Comparison of ENCODE assay signal across 23 cellular contexts in genomic region chr2:47295981-47296350, GRCh38.
DNase-seq lines count a peak whose midpoint lies in the region; ATAC-seq, FAIRE-seq and TF ChIP-seq lines count a peak whose summit lies in the region.
"Had no signal": no experiment of that assay in that cellular context is flagged by ENCODE, and none has a peak within 500 bp of the region (broad histone marks: within the 10 kb centered on the region; RNA-seq: fewer than 3 reads in every experiment).

No MANE protein-coding gene starts in this region.

- no peak overlapping the region for H2BK12ac ChIP-seq in H1 (ENCODE audit: low read depth, low read length)

- H3K4ac ChIP-seq in H1 (replicated peaks; ENCODE audit: insufficient read length, low read depth, low read length), result no peak overlapping the region

- no peak overlapping the region for H3K56ac ChIP-seq in H1 (replicated peaks; ENCODE audit: insufficient read length, low read depth, low read length)

- no peaks in the 10 kb centered on the region for H3K23me2 ChIP-seq in H1 (ENCODE audit: low read depth, low read length)

- H3K27ac ChIP-seq in SU-DHL-6 (ENCODE audit: low read depth, low read length) (no peak overlapping the region), H1 (ENCODE audit: low read depth, low read length) (no peak overlapping the region), neutrophil (peak overlapping the region; percentile 81), upper lobe of left lung (peak overlapping the region in 3 of 4 donors; percentile 8 to 70 (median 37))
- H3K27ac ChIP-seq: C4-2B, SK-N-MC, stomach had no signal

- H3K4me3 ChIP-seq in SU-DHL-6 (ENCODE audit: insufficient read depth, low read length, poor library complexity, severe bottlenecking) (no peak overlapping the region), H1 (ENCODE audit: extremely low read depth in 1 of 4, insufficient read depth in 2 of 4, low read depth in 3 of 4, low read length in 4 of 4) (no peak overlapping the region), neutrophil (ENCODE audit: low read depth in 1 of 2, low read length in 1 of 2) (no peak overlapping the region), upper lobe of left lung (no peak overlapping the region)
- H3K4me3 ChIP-seq: SK-N-MC, stomach had no signal

- ATAC-seq in upper lobe of left lung (ENCODE audit: low FRiP score in 2 of 2) (no peak), Right ventricle myocardium inferior (no peak), HG02840 (IDR thresholded peaks at IDR 0.05; ENCODE audit: low FRiP score, unreplicated experiment) (no peak), HG02852 (IDR thresholded peaks at IDR 0.05; ENCODE audit: unreplicated experiment) (no peak)
- ATAC-seq: activated CD4-positive, alpha-beta T cell treated with anti-CD3 and anti-CD28 coated beads for 36 hours; HepG2; left colon had no signal

- no peaks in the 10 kb centered on the region for H3K36me3 ChIP-seq in SU-DHL-6 (ENCODE audit: low read length)
- no peaks in the 10 kb centered on the region for H3K36me3 ChIP-seq in H1 (ENCODE audit: control insufficient read depth in 2 of 4, insufficient read depth in 4 of 4, low read length in 3 of 4)
- H3K36me3 ChIP-seq in neutrophil, result no peaks in the 10 kb centered on the region
- no peaks in the 10 kb centered on the region for H3K36me3 ChIP-seq in upper lobe of left lung
- H3K36me3 ChIP-seq: stomach had no signal

- TF ChIP-seq EP300 in H1 (IDR thresholded peaks at IDR 0.05; ENCODE audit: borderline replicate concordance in 1 of 2, low read depth in 2 of 2, low read length in 2 of 2), result no peak
- no peak for TF ChIP-seq EP300 in upper lobe of left lung (IDR thresholded peaks at IDR 0.05)

- no peak overlapping the region for H3K4me2 ChIP-seq in SU-DHL-6 (ENCODE audit: low read depth, low read length, poor library complexity, severe bottlenecking)
- H3K4me2 ChIP-seq in H1 (ENCODE audit: insufficient read depth in 1 of 2, low read depth in 2 of 2, low read length in 2 of 2), result no peak overlapping the region

- H3K4me1 ChIP-seq in H1 (replicated peaks in 1 of 4; ENCODE audit: control insufficient read depth in 3 of 4, insufficient read depth in 4 of 4, low read length in 3 of 4) (peaks cover 0 to 2% (median 0%) of the 10 kb centered on the region in 4 experiments; a peak in 3 of 7 replicates), neutrophil (ENCODE audit: control insufficient read depth in 1 of 2, insufficient read depth in 1 of 2, low read depth in 1 of 2, low read length in 1 of 2) (peaks cover 57 to 59% of the 10 kb centered on the region in 2 experiments), upper lobe of left lung (peaks cover 0 to 7% (median 1%) of the 10 kb centered on the region in 4 donors)

- H2AFZ ChIP-seq in SU-DHL-6 (ENCODE audit: low read depth, low read length, severe bottlenecking) (peak overlapping the region; percentile 45), H1 (ENCODE audit: low read length) (no peak overlapping the region)

- H2BK20ac ChIP-seq in H1 (ENCODE audit: low read length), result no peak overlapping the region

- no peak overlapping the region for H2BK5ac ChIP-seq in H1 (ENCODE audit: low read depth, low read length)

- H3K9me3 ChIP-seq in SU-DHL-6 (ENCODE audit: insufficient read depth, low read length) (no peaks in the 10 kb centered on the region), H1 (ENCODE audit: insufficient read depth in 2 of 2, low read depth in 1 of 2, low read length in 1 of 2) (no peaks in the 10 kb centered on the region), neutrophil (no peaks in the 10 kb centered on the region), upper lobe of left lung (no peaks in the 10 kb centered on the region)
- H3K9me3 ChIP-seq: stomach had no signal

- H4K5ac ChIP-seq in H1 (ENCODE audit: insufficient read length, low read depth, low read length), result no peak overlapping the region

- no peak overlapping the region for H3K14ac ChIP-seq in H1 (ENCODE audit: insufficient read length)

- no peaks in the 10 kb centered on the region for H3K27me3 ChIP-seq in SU-DHL-6 (ENCODE audit: low read length)
- H3K27me3 ChIP-seq in H1 (replicated peaks in 1 of 4; ENCODE audit: control insufficient read depth in 3 of 4, extremely low read depth in 1 of 4, insufficient read depth in 3 of 4, low read length in 3 of 4), result no peaks in the 10 kb centered on the region
- H3K27me3 ChIP-seq in neutrophil, result no peaks in the 10 kb centered on the region
- H3K27me3 ChIP-seq in upper lobe of left lung, result no peaks in the 10 kb centered on the region
- H3K27me3 ChIP-seq: stomach had no signal

- H3K9me2 ChIP-seq in SU-DHL-6 (replicated peaks; ENCODE audit: insufficient read depth, low read length), result no peaks in the 10 kb centered on the region

- intact Hi-C loops in Right ventricle myocardium inferior (cut with DNase I), result no loop called here

- POLR2A ChIA-PET in H1 (lab: Charles Lee; ENCODE audit: partially characterized antibody), result no interaction called here

- H3K9ac ChIP-seq in SU-DHL-6 (ENCODE audit: low read length) (no peak overlapping the region), H1 (replicated peaks in 1 of 4; ENCODE audit: extremely low read depth in 1 of 4, low read depth in 3 of 4, low read length in 3 of 4) (no peak overlapping the region)

- TF ChIP-seq CTCF in SU-DHL-6 (IDR thresholded peaks at IDR 0.05; ENCODE audit: insufficient read depth, low read length, poor library complexity, severe bottlenecking) (no peak), H1 (IDR thresholded peaks at IDR 0.05; ENCODE audit: control extremely low read depth in 1 of 3, insufficient read depth in 1 of 3, low read depth in 1 of 3, low read length in 3 of 3) (no peak), neutrophil (IDR thresholded peaks at IDR 0.05) (no peak), upper lobe of left lung (IDR thresholded peaks at IDR 0.05) (no peak)

- H3F3A ChIP-seq in SU-DHL-6 (ENCODE audit: insufficient read depth), result peaks cover 11% of the 10 kb centered on the region

- no peak overlapping the region for H4K8ac ChIP-seq in H1 (ENCODE audit: extremely low read depth, insufficient read depth, low read length)

- H3K23ac ChIP-seq in H1 (ENCODE audit: insufficient read length), result no peak overlapping the region

- no peak for DNase-seq in H1 (ENCODE audit: low read depth in 1 of 2, low spot score in 2 of 2)
- DNase-seq in upper lobe of left lung, result no peak
- DNase-seq in Right ventricle myocardium inferior (ENCODE audit: missing footprints), result no peak
- DNase-seq: activated CD4-positive, alpha-beta T cell treated with anti-CD3 and anti-CD28 coated beads for 36 hours; activated effector memory CD4-positive, alpha-beta T cell treated with Interleukin-2 at 50 U/mL for 16 hours; activated naive CD8-positive, alpha-beta T cell treated with anti-CD3 and anti-CD28 coated beads, Interleukin-2, amount 10 ng/mL, durations not matched to agents 7 days and 5 days; DND-41; effector CD8-positive, alpha-beta T cell; left colon; NCI-H1048; NCI-H187; NCI-H2171; NCI-H510A; stimulated activated CD8-positive, alpha-beta memory T cell treated with anti-CD3 and anti-CD28 coated beads, Interleukin-4, amount 100 ng/mL, for 48 hours; stomach had no signal

- no peak for TF ChIP-seq RAD21 in H1 (IDR thresholded peaks at IDR 0.05 in 1 of 2, conservative IDR thresholded peaks at IDR 0.05 in 1 of 2; ENCODE audit: low read depth in 2 of 2, low read length in 2 of 2)

- H3K18ac ChIP-seq in H1 (ENCODE audit: extremely low read depth, low read length), result no peak overlapping the region

- 88% methylated on average over 2 of the region's 2 CpGs; no CpG with 5 or more reads in 1 of the 2 experiments for WGBS in H1 (ENCODE audit: extremely low coverage in 1 of 2, insufficient coverage in 1 of 2, insufficient read length in 1 of 2, insufficient replicate concordance in 2 of 2, low coverage in 1 of 2, low lambda C conversion rate in 2 of 2, missing lambda C conversion rate in 1 of 2), 2 experiments
- 78 to 90% methylated on average over 2 of the region's 2 CpGs for WGBS in upper lobe of left lung, 2 donors

- H2AK5ac ChIP-seq in H1 (ENCODE audit: low read depth, low read length), result no peak overlapping the region

- H3K79me2 ChIP-seq in SU-DHL-6 (ENCODE audit: insufficient read depth, low read length) (no peaks in the 10 kb centered on the region), H1 (ENCODE audit: control insufficient read depth in 1 of 2, insufficient read depth in 2 of 2, low read length in 2 of 2) (no peaks in the 10 kb centered on the region)

- TF ChIP-seq POLR2A in H1 (IDR thresholded peaks at IDR 0.05; ENCODE audit: control extremely low read depth in 1 of 2, low read depth in 2 of 2, low read length in 2 of 2) (no peak), upper lobe of left lung (IDR thresholded peaks at IDR 0.05) (no peak)

- H2BK120ac ChIP-seq in H1 (replicated peaks; ENCODE audit: low read depth, low read length), result no peak overlapping the region

- H4K20me1 ChIP-seq in SU-DHL-6 (ENCODE audit: low read depth, low read length) (no peaks in the 10 kb centered on the region), H1 (replicated peaks in 1 of 2; ENCODE audit: control insufficient read depth in 1 of 2, insufficient read depth in 2 of 2, low read length in 2 of 2) (no peaks in the 10 kb centered on the region)

- no peak overlapping the region for H4K91ac ChIP-seq in H1 (replicated peaks; ENCODE audit: insufficient read length, low read length)

- H2BK15ac ChIP-seq in H1 (ENCODE audit: low read length), result 0 out of 2 replicates have a peak overlapping the region, but pooled peaks have one; percentile 29

- CTCF ChIA-PET in H1 (lab: Charles Lee; ENCODE audit: partially characterized antibody), result interaction anchor here (0.7 to 1.7 kb wide), 3 partner anchors 14 to 336 kb away, joined by 3 to 5 read pairs (median 4); no protein-coding TSS in a partner anchor

- H3K79me1 ChIP-seq in H1 (ENCODE audit: low read depth, low read length), result no peaks in the 10 kb centered on the region

- no peak for FAIRE-seq in H1 (lab: Jason Lieb, UNC)
- FAIRE-seq: GM18507, HepG2 had no signal

TF ChIP-seq in H1, 55 proteins besides CTCF, POLR2A, EP300 and RAD21 (continues in another document):
- no peak for TF ChIP-seq HDAC6 (IDR thresholded peaks at IDR 0.05; ENCODE audit: low read depth, low read length)
- no peak for TF ChIP-seq GABPA (IDR thresholded peaks at IDR 0.05; ENCODE audit: borderline replicate concordance, insufficient read depth, low read length)
- TF ChIP-seq TBP (IDR thresholded peaks at IDR 0.05; ENCODE audit: low read depth, low read length), result no peak
- TF ChIP-seq POLR2AphosphoS5 (IDR thresholded peaks at IDR 0.05; ENCODE audit: low read depth, low read length), result no peak
- TF ChIP-seq ASH2L (IDR thresholded peaks at IDR 0.05; ENCODE audit: low read length), result no peak
- TF ChIP-seq HDAC2 (IDR thresholded peaks at IDR 0.05; ENCODE audit: borderline replicate concordance in 1 of 2, low read depth in 2 of 2, low read length in 2 of 2), result no peak
- TF ChIP-seq SRF (IDR thresholded peaks at IDR 0.05; ENCODE audit: low read depth, low read length), result no peak
- no peak for TF ChIP-seq ATF3 (IDR thresholded peaks at IDR 0.05; ENCODE audit: insufficient read depth, low read depth, low read length)
- TF ChIP-seq SAP30 (IDR thresholded peaks at IDR 0.05; ENCODE audit: insufficient read depth, insufficient replicate concordance, low read length), result no peak
- no peak for TF ChIP-seq CHD2 (IDR thresholded peaks at IDR 0.05; ENCODE audit: low read length)

Comparison
In these comparisons a context has a peak if more than half of its experiments do, and no peak if none do; other contexts are left out.
1. H3K27ac ChIP-seq: peak in neutrophil (single experiment) and upper lobe of left lung (3 of 4); none in SU-DHL-6 (single experiment) and H1 (single experiment).